13 cellular contexts compared by ENCODE assay signal in genomic region chr1:161047436-161048420, GRCh38. TPM values are rescaled to one million over a fixed set of nuclear protein-coding genes. Genes with fewer than 3 reads are reported as not detected.
A peak's percentile ranks its signal among the peaks of the same experiment; 100 is the strongest.
DNase-seq lines count a peak whose midpoint lies in the region; ATAC-seq and TF ChIP-seq lines count a peak whose summit lies in the region.
"Had no signal": no experiment of that assay in that cellular context is flagged by ENCODE, and none has a peak within 500 bp of the region (broad histone marks: within the 10 kb centered on the region; RNA-seq: fewer than 3 reads in every experiment).

No MANE protein-coding gene starts in this region.

- H3K4me3 Mint-ChIP-seq in activated CD4-positive, alpha-beta memory T cell treated with anti-CD3 and anti-CD28 coated beads for 36 hours, result no peak overlapping the region

- H3K9me3 ChIP-seq in left ventricle myocardium inferior (replicated peaks) (no peaks in the 10 kb centered on the region), lower lobe of right lung (no peaks in the 10 kb centered on the region), upper lobe of left lung (no peaks in the 10 kb centered on the region), HAP-1 (peaks cover 9% of the 10 kb centered on the region)

- no peak for TF ChIP-seq POLR2A in upper lobe of left lung (IDR thresholded peaks at IDR 0.05)

- no peaks in the 10 kb centered on the region for H3K9me3 Mint-ChIP-seq in activated CD4-positive, alpha-beta memory T cell treated with anti-CD3 and anti-CD28 coated beads for 36 hours

- H3K4me1 ChIP-seq in left ventricle myocardium inferior (peaks cover 38% of the 10 kb centered on the region), lower lobe of right lung (peaks cover 26% of the 10 kb centered on the region), upper lobe of left lung (peaks cover 10 to 31% (median 18%) of the 10 kb centered on the region in 4 donors), HAP-1 (peaks cover 9% of the 10 kb centered on the region)

- H3K27me3 Mint-ChIP-seq in activated CD4-positive, alpha-beta memory T cell treated with anti-CD3 and anti-CD28 coated beads for 36 hours, result no peaks in the 10 kb centered on the region

- peak overlapping the region; percentile 59 for H3K27ac Mint-ChIP-seq in activated CD4-positive, alpha-beta memory T cell treated with anti-CD3 and anti-CD28 coated beads for 36 hours

- DNase-seq in left ventricle myocardium inferior (no peak), left cardiac atrium (no peak), lower lobe of right lung (no peak), upper lobe of left lung (no peak), HAP-1 (ENCODE audit: low spot score in 2 of 2) (no peak), NCI-H748 (lab: John Stamatoyannopoulos, UW; ENCODE audit: unreplicated experiment) (no peak)
- DNase-seq in activated CD4-positive, alpha-beta memory T cell treated with anti-CD3 and anti-CD28 coated beads for 36 hours, result no peak
- DNase-seq: activated effector memory CD4-positive, alpha-beta T cell treated with Interleukin-2 at 50 U/mL for 16 hours; cerebellar nuclear complex; NCI-H345 had no signal

- intact Hi-C loops in left ventricle myocardium inferior (cut with micrococcal nuclease) (no loop called here), left cardiac atrium (cut with DNase I) (loop anchor here in 1 of 2 donors (10.0 kb wide), 2 partner anchors 53 to 87 kb away; partner anchors contain the start of gene DEDD), lower lobe of right lung (cut with DNase I) (no loop called here)
- intact Hi-C loops in activated CD4-positive, alpha-beta memory T cell treated with anti-CD3 and anti-CD28 coated beads for 36 hours (cut with micrococcal nuclease), result loop anchor here (10.0 kb wide), 1 partner anchor 53 kb away; no protein-coding TSS in a partner anchor

- H3K4me3 ChIP-seq in left ventricle myocardium inferior, result no peak overlapping the region
- no peak overlapping the region for H3K4me3 ChIP-seq in lower lobe of right lung
- H3K4me3 ChIP-seq in upper lobe of left lung, result no peak overlapping the region
- no peak overlapping the region for H3K4me3 ChIP-seq in HAP-1

- H3K27me3 ChIP-seq in left ventricle myocardium inferior (ENCODE audit: low read depth) (no peaks in the 10 kb centered on the region), lower lobe of right lung (ENCODE audit: low read depth) (no peaks in the 10 kb centered on the region), upper lobe of left lung (no peaks in the 10 kb centered on the region), HAP-1 (ENCODE audit: low read depth) (no peaks in the 10 kb centered on the region)

- POLR2A ChIA-PET in activated CD4-positive, alpha-beta memory T cell treated with anti-CD3 and anti-CD28 coated beads for 36 hours (lab: Charles Lee), result interaction anchor here (0.6 to 5.4 kb wide), 3 partner anchors 10 to 21 kb away, joined by 3 to 39 read pairs (median 7); partner anchors contain the start of gene ARHGAP30

- CTCF ChIA-PET in activated CD4-positive, alpha-beta memory T cell treated with anti-CD3 and anti-CD28 coated beads for 36 hours (lab: Charles Lee), result interaction anchor here (0.9 to 11.2 kb wide), 4 partner anchors 12 to 51 kb away, joined by 4 to 153 read pairs (median 14); partner anchors contain the start of genes ARHGAP30 and KLHDC9

- no peak for TF ChIP-seq EP300 in upper lobe of left lung (IDR thresholded peaks at IDR 0.05)

- TF ChIP-seq CTCF in left ventricle myocardium inferior (IDR thresholded peaks at IDR 0.05; ENCODE audit: borderline replicate concordance), result no peak
- TF ChIP-seq CTCF in lower lobe of right lung (IDR thresholded peaks at IDR 0.05), result no peak
- TF ChIP-seq CTCF in upper lobe of left lung (IDR thresholded peaks at IDR 0.05), result no peak

- peaks cover 21% of the 10 kb centered on the region for H3K4me1 Mint-ChIP-seq in activated CD4-positive, alpha-beta memory T cell treated with anti-CD3 and anti-CD28 coated beads for 36 hours (ENCODE audit: low read depth)

- peaks cover 55% of the 10 kb centered on the region for H3K36me3 Mint-ChIP-seq in activated CD4-positive, alpha-beta memory T cell treated with anti-CD3 and anti-CD28 coated beads for 36 hours

- peak overlapping the region; percentile 99 for H3K27ac ChIP-seq in left ventricle myocardium inferior (replicated peaks)
- peak overlapping the region; percentile 98 for H3K27ac ChIP-seq in lower lobe of right lung
- peak overlapping the region; percentile 19 to 99 (median 95) for H3K27ac ChIP-seq in upper lobe of left lung
- H3K27ac ChIP-seq: VCaP had no signal

- no peak for ATAC-seq in left cardiac atrium
- ATAC-seq in lower lobe of right lung, result no peak
- ATAC-seq in upper lobe of left lung (ENCODE audit: low FRiP score in 2 of 2), result no peak
- ATAC-seq in GM21390 (IDR thresholded peaks at IDR 0.05; ENCODE audit: unreplicated experiment), result no peak

- peaks cover 6% of the 10 kb centered on the region for H3K36me3 ChIP-seq in left ventricle myocardium inferior
- H3K36me3 ChIP-seq in lower lobe of right lung, result peaks cover 40% of the 10 kb centered on the region
- peaks cover 2 to 27% (median 13%) of the 10 kb centered on the region in 4 donors for H3K36me3 ChIP-seq in upper lobe of left lung
- H3K36me3 ChIP-seq in HAP-1 (replicated peaks), result peaks cover 6% of the 10 kb centered on the region

- in situ Hi-C loops in HAP-1 (cut with MboI; ENCODE audit: low sequenced_read_pairs), result no loop called here

- 95 to 99% methylated on average over 16 to 18 of the region's 18 CpGs for whole genome bisulfite sequencing in upper lobe of left lung, 2 donors

RNA-seq across cellular contexts. Expression of gene USF1, which starts 2.0 kb away (rescaled TPM):
- 31.7 TPM for total RNA-seq in left ventricle myocardium inferior
- total RNA-seq in left cardiac atrium, result 10 to 100 TPM; 33.7 to 34.4 TPM
- total RNA-seq in activated CD4-positive, alpha-beta memory T cell treated with anti-CD3 and anti-CD28 coated beads for 36 hours, result 10 to 100 TPM; 43.4 to 43.7 TPM
- 81.8 TPM for total RNA-seq in lower lobe of right lung
- 100 to 1,000 TPM in 1 of 6 donors, 10 to 100 TPM in 5; 78.2 to 151 (median 84.2) TPM for total RNA-seq in upper lobe of left lung

RNA-seq across cellular contexts. Expression of gene TSTD1, which starts 9.0 kb away (rescaled TPM):
- total RNA-seq in left ventricle myocardium inferior (13.4 TPM), left cardiac atrium (10 to 100 TPM; 21.6 to 23.5 TPM), lower lobe of right lung (63.2 TPM), upper lobe of left lung (100 to 1,000 TPM in 4 of 6 donors, 10 to 100 TPM in 2; 56.2 to 170 (median 113) TPM)
- 10 to 100 TPM; 70.2 to 77.7 TPM for total RNA-seq in activated CD4-positive, alpha-beta memory T cell treated with anti-CD3 and anti-CD28 coated beads for 36 hours

RNA-seq across cellular contexts. Expression of gene ARHGAP30, which starts 22.0 kb away (rescaled TPM):
- total RNA-seq in left ventricle myocardium inferior, result 2.4 TPM
- 10 to 100 TPM in 1 of 2 donors, 1 to 10 TPM in 1; 7.4 to 10.0 TPM for total RNA-seq in left cardiac atrium
- 100 to 1,000 TPM; 171 to 178 TPM for total RNA-seq in activated CD4-positive, alpha-beta memory T cell treated with anti-CD3 and anti-CD28 coated beads for 36 hours
- total RNA-seq in lower lobe of right lung, result 63.7 TPM
- 10 to 100 TPM; 26.8 to 69.9 (median 51.2) TPM for total RNA-seq in upper lobe of left lung

RNA-seq across cellular contexts. Expression of gene F11R, which starts 26.8 kb away (rescaled TPM):
- total RNA-seq in left ventricle myocardium inferior, result 8.3 TPM
- 10 to 100 TPM; 16.4 to 18.0 TPM for total RNA-seq in left cardiac atrium
- total RNA-seq in activated CD4-positive, alpha-beta memory T cell treated with anti-CD3 and anti-CD28 coated beads for 36 hours, result 10 to 100 TPM; 21.3 to 25.3 TPM
- total RNA-seq in lower lobe of right lung, result 162 TPM
- 100 to 1,000 TPM in 5 of 6 donors, 10 to 100 TPM in 1; 99.0 to 209 (median 172) TPM for total RNA-seq in upper lobe of left lung

RNA-seq across cellular contexts. Expression of gene NECTIN4, which starts 41.6 kb away (rescaled TPM):
- not detected for total RNA-seq in left ventricle myocardium inferior
- total RNA-seq in left cardiac atrium, result under 1 TPM in 1 of 2 donors, not detected in 1; 0.08 TPM
- under 1 TPM in 1 of 2 experiments, not detected in 1; 0.05 TPM for total RNA-seq in activated CD4-positive, alpha-beta memory T cell treated with anti-CD3 and anti-CD28 coated beads for 36 hours
- total RNA-seq in lower lobe of right lung, result 6.2 TPM
- 10 to 100 TPM in 4 of 6 donors, 1 to 10 TPM in 2; 5.2 to 19.9 (median 12.1) TPM for total RNA-seq in upper lobe of left lung
- total RNA-seq: M059J had no signal
